Comparison of ENCODE assay signal across 9 cellular contexts in genomic region chr12:80477521-80478145, GRCh38. TPM values are rescaled to one million over a fixed set of nuclear protein-coding genes. Genes with fewer than 3 reads are reported as not detected.
"Had no signal": no experiment of that assay in that cellular context is flagged by ENCODE, and none has a peak within 500 bp of the region (broad histone marks: within the 10 kb centered on the region; RNA-seq: fewer than 3 reads in every experiment).

No MANE protein-coding gene starts in this region.

RNA-seq across cellular contexts. Expression of gene PTPRQ, which starts 33.6 kb away (rescaled TPM):
- total RNA-seq: activated B cell treated with CpG ODN at 0.5 μM for 24 hours; activated CD4-positive, alpha-beta memory T cell treated with anti-CD3 and anti-CD28 coated beads for 36 hours; activated naive CD4-positive, alpha-beta T cell treated with anti-CD3 and anti-CD28 coated beads for 36 hours; activated naive CD4-positive, alpha-beta T cell treated with anti-CD3 and anti-CD28 coated beads, Interleukin-2, amount 50 U/mL, for 72 hours; activated T-cell treated with anti-CD3 and anti-CD28 coated beads, Interleukin-2, amount 50 U/mL, for 4 hours; activated T-helper 1 cell treated with anti-CD3 and anti-CD28 coated beads, Interleukin-12 subunit alpha, Interleukin-12 subunit beta, Interleukin-2, Interleukin-4 antibody, amounts not matched to agents 30 ng/mL and 10 ng/mL and 1 ng/mL, durations not matched to agents 14 hours and 24 hours and 36 hours; MCF 10A; T-cell; T-helper 17 cell had no signal
